8 cellular contexts compared by ENCODE assay signal in genomic region chr16:12803203-12804093, GRCh38. TPM values are rescaled to one million over a fixed set of nuclear protein-coding genes. Genes with fewer than 3 reads are reported as not detected.
A peak's percentile ranks its signal among the peaks of the same experiment; 100 is the strongest.
DNase-seq lines count a peak whose midpoint lies in the region; ATAC-seq lines count a peak whose summit lies in the region.

CPPED1 (minus strand) TSS chr16:12803887; CDS start chr16:12803776, 111 bp downstream.

- peak; percentile 34 to 95 (median 84) for DNase-seq in C1 segment of cervical spinal cord (lab: John Stamatoyannopoulos, UW)
- peak; percentile 82 for DNase-seq in NCI-H82 treated with DMSO at 0.1 percent for 48 hours (lab: John Stamatoyannopoulos, UW; ENCODE audit: unreplicated experiment)
- DNase-seq in activated CD8-positive, alpha-beta memory T cell treated with anti-CD3 and anti-CD28 coated beads for 1 hour (ENCODE audit: extremely low read depth in 1 of 2, low read depth in 1 of 2) = peak; percentile 70 to 77
- peak; percentile 80 for DNase-seq in effector CD4-positive, alpha-beta T cell
- DNase-seq in lung microvascular endothelial cell (ENCODE audit: low read depth in 2 of 2) = peak; percentile 93
- DNase-seq in stimulated activated CD4-positive, alpha-beta T cell treated with anti-CD3 and anti-CD28 coated beads, TNF-alpha, amount 100 ng/mL, for 24 hours (ENCODE audit: low read depth in 3 of 3) = peak; percentile 79 to 91 (median 81)

- ATAC-seq in GM19372 (IDR thresholded peaks at IDR 0.05; ENCODE audit: low read depth, unreplicated experiment) (peak; percentile 86), HG03521 (IDR thresholded peaks at IDR 0.05; ENCODE audit: unreplicated experiment) (peak; percentile 90)

RNA-seq across cellular contexts. Expression of gene CPPED1, which starts in this region (rescaled TPM):
- 4.0 and 7.6 TPM in 2 replicates for total RNA-seq in lung microvascular endothelial cell

Comparison
In these comparisons a context has a peak if more than half of its experiments do, and no peak if none do; other contexts are left out.
1. Peak in every context shown above with its lines: DNase-seq and ATAC-seq.